10 cellular contexts compared by ENCODE assay signal in the genomic region with DNA sequence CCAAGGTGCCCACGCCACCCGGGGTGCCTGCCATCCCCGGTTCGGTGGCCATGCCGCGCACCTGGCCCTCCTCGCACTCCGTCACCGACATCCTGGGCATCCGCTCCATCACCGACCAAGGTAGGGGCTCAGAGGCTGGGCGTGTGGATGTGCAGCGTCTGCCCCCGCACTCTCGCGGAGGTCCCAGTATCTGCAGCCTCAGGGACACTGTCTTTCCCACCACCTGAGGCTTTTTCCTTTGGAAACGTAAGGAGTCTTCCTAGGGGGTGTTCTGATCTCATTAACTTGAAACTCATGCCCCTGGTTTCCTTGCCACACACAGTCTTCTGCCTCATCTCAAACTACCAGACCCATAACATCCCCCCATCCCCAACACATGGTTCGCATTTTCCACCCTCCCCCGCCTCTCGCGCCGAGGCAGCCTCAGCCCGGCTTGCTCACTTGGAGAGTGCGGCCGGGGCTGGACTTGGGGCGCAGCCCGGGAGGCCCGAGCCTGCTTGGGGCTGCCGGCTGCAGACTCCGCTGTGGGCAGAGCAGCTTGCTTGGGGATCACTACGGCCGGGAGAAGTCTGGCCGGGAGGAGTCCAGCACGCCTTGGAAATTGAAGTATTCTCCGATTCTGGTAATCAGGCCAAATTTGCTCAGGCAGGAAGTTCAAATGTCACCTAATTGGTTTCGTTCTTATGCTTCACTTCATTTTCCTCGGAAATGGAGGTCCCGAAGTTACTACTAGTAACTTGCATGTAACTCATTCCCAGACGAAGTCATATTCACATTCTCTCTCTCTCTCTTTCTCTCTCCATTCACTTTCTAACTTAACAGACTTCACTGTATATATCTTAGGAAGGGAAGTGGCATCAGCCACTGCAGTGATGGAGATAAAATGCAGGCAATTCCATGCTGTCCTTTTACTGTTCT. TPM values are rescaled to one million over a fixed set of nuclear protein-coding genes. Genes with fewer than 3 reads are reported as not detected.
DNase-seq lines count a peak whose midpoint lies in the region; ATAC-seq, FAIRE-seq and TF ChIP-seq lines count a peak whose summit lies in the region.
"Had no signal": no experiment of that assay in that cellular context is flagged by ENCODE, and none has a peak within 500 bp of the region (broad histone marks: within the 10 kb centered on the region; RNA-seq: fewer than 3 reads in every experiment).

No MANE protein-coding gene starts in this region.

- DNase-seq in AG10803 (ENCODE audit: low read depth) = peak; percentile 51
- DNase-seq in HFFc6 = peak; percentile 4
- peak; percentile 26 for DNase-seq in bronchial epithelial cell (ENCODE audit: low read depth)
- DNase-seq in naive thymus-derived CD4-positive, alpha-beta T cell = no peak
- DNase-seq in KG1 (lab: John Stamatoyannopoulos, UW) = no peak
- DNase-seq in AG08396 (ENCODE audit: low spot score) = no peak
- DNase-seq in NOMO-1 treated with dmso at 0.1 percent for 144 hours (lab: John Stamatoyannopoulos, UW; ENCODE audit: unreplicated experiment) = no peak
- DNase-seq: stimulated activated CD4-positive, alpha-beta T cell treated with anti-CD3 and anti-CD28 coated beads, Interleukin-4, amount 100 ng/mL, for 1 hour had no signal

- peak overlapping the region; percentile 68 for H3K4me3 ChIP-seq in AG10803 (ENCODE audit: low read length)
- peak overlapping the region; percentile 67 for H3K4me3 ChIP-seq in bronchial epithelial cell (ENCODE audit: low read depth, low read length)
- H3K4me3 ChIP-seq in naive thymus-derived CD4-positive, alpha-beta T cell (ENCODE audit: low read length) = no peak overlapping the region

- no peak overlapping the region for H3K27ac ChIP-seq in naive thymus-derived CD4-positive, alpha-beta T cell (ENCODE audit: low read depth, low read length)

- H3K27me3 Mint-ChIP-seq in HFFc6 (ENCODE audit: insufficient read depth) = peaks cover 43% of the 10 kb centered on the region
- peaks cover 77 to 91% (median 84%) of the 10 kb centered on the region in 5 donors for H3K27me3 Mint-ChIP-seq in naive thymus-derived CD4-positive, alpha-beta T cell

- H3K9me3 Mint-ChIP-seq in HFFc6 = peaks cover 6% of the 10 kb centered on the region; the same call in 1 of the 2 replicates
- peaks cover 3 to 27% (median 10%) of the 10 kb centered on the region in 11 donors for H3K9me3 Mint-ChIP-seq in naive thymus-derived CD4-positive, alpha-beta T cell

- H3K4me1 ChIP-seq in naive thymus-derived CD4-positive, alpha-beta T cell (ENCODE audit: control insufficient read depth in 2 of 2, insufficient read depth in 2 of 2, low read length in 2 of 2) = peaks cover 0 to 13% of the 10 kb centered on the region in 2 donors

- H3K4me3 Mint-ChIP-seq in HFFc6 = peak overlapping the region; percentile 89
- peak overlapping the region; percentile 25 to 77 (median 62) for H3K4me3 Mint-ChIP-seq in naive thymus-derived CD4-positive, alpha-beta T cell

- intact Hi-C loops in naive thymus-derived CD4-positive, alpha-beta T cell (cut with micrococcal nuclease) = loop anchor here in 1 of 2 donors (5.0 kb wide), 1 partner anchor 934 kb away; the partner anchor contains the start of genes FOXA1 and TTC6

- POLR2A ChIA-PET in naive thymus-derived CD4-positive, alpha-beta T cell (lab: Charles Lee) = no interaction called here

- peaks cover 5% of the 10 kb centered on the region; the same call in 1 of the 2 replicates for H3K36me3 Mint-ChIP-seq in HFFc6 (ENCODE audit: low read depth)
- H3K36me3 Mint-ChIP-seq in naive thymus-derived CD4-positive, alpha-beta T cell = peaks cover 0 to 9% (median 3%) of the 10 kb centered on the region in 5 donors

- no peak for FAIRE-seq in bronchial epithelial cell (lab: Jason Lieb, UNC)

- no peaks in the 10 kb centered on the region for H3K27me3 ChIP-seq in bronchial epithelial cell (ENCODE audit: control insufficient read depth, insufficient read depth, low read length)
- H3K27me3 ChIP-seq in naive thymus-derived CD4-positive, alpha-beta T cell (ENCODE audit: control insufficient read depth in 2 of 2, insufficient read depth in 2 of 2, low read length in 2 of 2) = peaks cover 7 to 8% of the 10 kb centered on the region in 2 donors

- H3K36me3 ChIP-seq in bronchial epithelial cell (ENCODE audit: control insufficient read depth, insufficient read depth, low read length) = peaks cover 20% of the 10 kb centered on the region
- no peaks in the 10 kb centered on the region for H3K36me3 ChIP-seq in naive thymus-derived CD4-positive, alpha-beta T cell (ENCODE audit: control insufficient read depth in 2 of 3, insufficient read depth in 3 of 3, low read length in 3 of 3)

- peaks cover 30% of the 10 kb centered on the region for H3K4me1 Mint-ChIP-seq in HFFc6 (ENCODE audit: low read depth)
- peaks cover 12 to 60% (median 48%) of the 10 kb centered on the region in 7 donors for H3K4me1 Mint-ChIP-seq in naive thymus-derived CD4-positive, alpha-beta T cell

- H3K27ac Mint-ChIP-seq in HFFc6 = peak overlapping the region; percentile 48; the same call in 1 of the 2 replicates
- H3K27ac Mint-ChIP-seq in naive thymus-derived CD4-positive, alpha-beta T cell = peak overlapping the region in 1 of 9 donors; percentile 78

- no peak for ATAC-seq in naive thymus-derived CD4-positive, alpha-beta T cell
- ATAC-seq in GM21423 (IDR thresholded peaks at IDR 0.05; ENCODE audit: unreplicated experiment) = no peak

- no peaks in the 10 kb centered on the region for H3K9me3 ChIP-seq in naive thymus-derived CD4-positive, alpha-beta T cell (ENCODE audit: control insufficient read depth in 2 of 3, low read length in 3 of 3)

- CTCF ChIA-PET in naive thymus-derived CD4-positive, alpha-beta T cell (lab: Charles Lee) = no interaction called here

- TF ChIP-seq CTCF in AG10803 (conservative IDR thresholded peaks at IDR 0.05; ENCODE audit: low read length) (no peak), HFFc6 (IDR thresholded peaks at IDR 0.05) (no peak), bronchial epithelial cell (IDR thresholded peaks at IDR 0.05; ENCODE audit: insufficient read depth, low read length, severe bottlenecking) (no peak)

RNA-seq across cellular contexts. Expression of gene PAX9, which starts 2.0 kb away (rescaled TPM):
- under 1 TPM in 5 of 6 experiments, not detected in 1; 0.10 to 0.35 (median 0.24) TPM for total RNA-seq in HFFc6 (2021; fragmentation: NEBNext Ultra II Directional; extraction: Animal tissue kit (Norgen Biotek cat#: 25700))
- 9.7 and 18.4 TPM in 2 replicates for total RNA-seq in bronchial epithelial cell
- not detected for total RNA-seq in naive thymus-derived CD4-positive, alpha-beta T cell
- under 1 TPM in 1 of 2 donors, not detected in 1; 0.05 TPM for polyA plus RNA-seq in naive thymus-derived CD4-positive, alpha-beta T cell
- total RNA-seq: T-helper 1 cell treated with Interleukin-12 subunit alpha and Interleukin-12 subunit beta and Interleukin-4 antibody, amounts not matched to agents 30 ng/mL and 1 ng/mL, for 36 hours had no signal

Comparison
In these comparisons a context has a peak if more than half of its experiments do, and no peak if none do; other contexts are left out.
1. DNase-seq: peak in AG10803 (single experiment), HFFc6 (single experiment) and bronchial epithelial cell (single experiment); none in naive thymus-derived CD4-positive, alpha-beta T cell (0 of 9), KG1 (single experiment), AG08396 (single experiment) and NOMO-1 treated with dmso at 0.1 percent for 144 hours (single experiment).